Comparison of ENCODE assay signal across 1 cellular context in genomic region chr5:157689942-157690689, GRCh38.
TF ChIP-seq lines count a peak whose summit lies in the region.

No MANE protein-coding gene starts in this region.

TF ChIP-seq in HCT116, 20 proteins besides CTCF, POLR2A, EP300 and RAD21 (continued from another document):
- TF ChIP-seq REST (IDR thresholded peaks at IDR 0.05; ENCODE audit: low read depth): no peak
